22 cellular contexts compared by ENCODE assay signal in the genomic region with DNA sequence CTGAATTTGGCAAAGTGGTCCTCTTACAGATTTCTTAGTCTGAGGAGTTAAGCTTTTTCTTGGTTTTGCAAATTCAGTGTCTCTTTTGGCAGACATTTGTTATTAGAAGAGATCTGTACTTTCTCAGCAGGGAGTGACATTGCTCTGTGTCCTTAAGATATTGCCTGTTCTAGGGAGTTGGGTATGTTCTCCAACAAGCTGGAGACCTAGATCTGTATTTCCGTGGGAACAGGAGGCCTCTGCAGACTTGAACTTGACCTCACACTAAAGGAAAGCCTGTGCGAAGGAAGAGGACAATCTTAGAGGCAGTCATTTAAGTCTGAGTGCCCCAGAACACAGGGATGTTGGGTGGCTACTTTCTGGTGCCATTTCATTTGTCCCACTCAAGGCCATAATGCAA.
"Had no signal": no experiment of that assay in that cellular context is flagged by ENCODE, and none has a peak within 500 bp of the region (broad histone marks: within the 10 kb centered on the region; RNA-seq: fewer than 3 reads in every experiment).

No MANE protein-coding gene starts in this region.

- H3K9me3 Mint-ChIP-seq: activated naive CD4-positive, alpha-beta T cell treated with anti-CD3 and anti-CD28 coated beads, Interleukin-2, amount 50 U/mL, for 24 hours; activated naive CD8-positive, alpha-beta T cell treated with anti-CD3 and anti-CD28 coated beads, Interleukin-2, amount 50 U/mL, for 24 hours; activated T-helper 2 cell treated with anti-CD3 and anti-CD28 coated beads, Interferon-gamma antibody, Interleukin-2, Interleukin-4, amounts not matched to agents 10 μg/mL and 5 μg/mL and 100 μg/mL, durations not matched to agents 14 hours and 24 hours and 36 hours; effector memory CD8-positive, alpha-beta T cell; nephron; type B pancreatic cell had no signal

- H3K4me3 ChIP-seq: lung, mucosa of descending colon, psoas muscle, spleen, thoracic aorta, uterus had no signal

- H2AFZ ChIP-seq: parathyroid adenoma had no signal

- H3K4me3 Mint-ChIP-seq: activated CD4-positive, alpha-beta T cell treated with anti-CD3 and anti-CD28 coated beads for 36 hours; activated CD8-positive, alpha-beta memory T cell treated with anti-CD3 and anti-CD28 coated beads, Interleukin-2, amount 10 ng/mL, durations not matched to agents 7 days and 5 days; activated CD8-positive, alpha-beta T cell treated with anti-CD3 and anti-CD28 coated beads, Interleukin-2, amount 10 ng/mL, durations not matched to agents 7 days and 5 days; activated naive CD4-positive, alpha-beta T cell treated with anti-CD3 and anti-CD28 coated beads, Interleukin-2, amount 50 U/mL, for 24 hours; activated naive CD8-positive, alpha-beta T cell treated with anti-CD3 and anti-CD28 coated beads, Interleukin-2, amount 50 U/mL, for 24 hours; effector memory CD8-positive, alpha-beta T cell; nephron; type B pancreatic cell had no signal

- H3K79me2 ChIP-seq: parathyroid adenoma had no signal

- H3K27ac ChIP-seq: parathyroid adenoma, psoas muscle, spleen, thoracic aorta, uterus had no signal

- DNase-seq: activated CD4-positive, CD25-positive, alpha-beta regulatory T cell; activated CD8-positive, alpha-beta memory T cell treated with anti-CD3 and anti-CD28 coated beads, Interleukin-2, amount 10 ng/mL, durations not matched to agents 7 days and 5 days; amygdala; cerebellar nuclear complex; cortex of kidney; effector memory CD8-positive, alpha-beta T cell; kidney glomerular epithelial cell; psoas muscle; spleen; uterus had no signal

- H3K36me3 ChIP-seq: spleen, thoracic aorta, uterus had no signal

- H3K9ac ChIP-seq: parathyroid adenoma had no signal

- H3K4me1 ChIP-seq: psoas muscle, uterus had no signal

- H3K27ac Mint-ChIP-seq: activated CD4-positive, alpha-beta T cell treated with anti-CD3 and anti-CD28 coated beads for 36 hours; activated CD8-positive, alpha-beta memory T cell treated with anti-CD3 and anti-CD28 coated beads, Interleukin-2, amount 10 ng/mL, durations not matched to agents 7 days and 5 days; activated CD8-positive, alpha-beta T cell treated with anti-CD3 and anti-CD28 coated beads, Interleukin-2, amount 10 ng/mL, durations not matched to agents 7 days and 5 days; activated naive CD4-positive, alpha-beta T cell treated with anti-CD3 and anti-CD28 coated beads, Interleukin-2, amount 50 U/mL, for 24 hours; activated naive CD8-positive, alpha-beta T cell treated with anti-CD3 and anti-CD28 coated beads, Interleukin-2, amount 50 U/mL, for 24 hours; activated T-helper 2 cell treated with anti-CD3 and anti-CD28 coated beads, Interferon-gamma antibody, Interleukin-2, Interleukin-4, amounts not matched to agents 10 μg/mL and 5 μg/mL and 100 μg/mL, durations not matched to agents 14 hours and 24 hours and 36 hours; effector memory CD8-positive, alpha-beta T cell; nephron; type B pancreatic cell had no signal

- H3K9me3 ChIP-seq: mucosa of descending colon, psoas muscle, spleen, thoracic aorta, uterus had no signal

- ATAC-seq: activated CD4-positive, alpha-beta T cell treated with anti-CD3 and anti-CD28 coated beads for 36 hours; activated CD8-positive, alpha-beta memory T cell treated with anti-CD3 and anti-CD28 coated beads, Interleukin-2, amount 10 ng/mL, durations not matched to agents 7 days and 5 days; activated CD8-positive, alpha-beta T cell treated with anti-CD3 and anti-CD28 coated beads, Interleukin-2, amount 10 ng/mL, durations not matched to agents 7 days and 5 days; activated naive CD8-positive, alpha-beta T cell treated with anti-CD3 and anti-CD28 coated beads, Interleukin-2, amount 50 U/mL, for 24 hours; effector memory CD8-positive, alpha-beta T cell; psoas muscle; stimulated activated naive CD8-positive, alpha-beta T cell treated with anti-CD3 and anti-CD28 coated beads, Interleukin-15, Interleukin-2, amounts not matched to agents 100 U/mL and 50 U/mL, for 24 hours had no signal

- H3K36me3 Mint-ChIP-seq: activated CD8-positive, alpha-beta memory T cell treated with anti-CD3 and anti-CD28 coated beads, Interleukin-2, amount 10 ng/mL, durations not matched to agents 7 days and 5 days; activated naive CD4-positive, alpha-beta T cell treated with anti-CD3 and anti-CD28 coated beads, Interleukin-2, amount 50 U/mL, for 24 hours; type B pancreatic cell had no signal

- H3K27me3 ChIP-seq: uterus had no signal

- H3K4me1 Mint-ChIP-seq: activated CD4-positive, alpha-beta T cell treated with anti-CD3 and anti-CD28 coated beads for 36 hours; activated CD8-positive, alpha-beta memory T cell treated with anti-CD3 and anti-CD28 coated beads, Interleukin-2, amount 10 ng/mL, durations not matched to agents 7 days and 5 days; activated naive CD4-positive, alpha-beta T cell treated with anti-CD3 and anti-CD28 coated beads, Interleukin-2, amount 50 U/mL, for 24 hours; activated naive CD8-positive, alpha-beta T cell treated with anti-CD3 and anti-CD28 coated beads, Interleukin-2, amount 50 U/mL, for 24 hours had no signal
